In the genomic region with DNA sequence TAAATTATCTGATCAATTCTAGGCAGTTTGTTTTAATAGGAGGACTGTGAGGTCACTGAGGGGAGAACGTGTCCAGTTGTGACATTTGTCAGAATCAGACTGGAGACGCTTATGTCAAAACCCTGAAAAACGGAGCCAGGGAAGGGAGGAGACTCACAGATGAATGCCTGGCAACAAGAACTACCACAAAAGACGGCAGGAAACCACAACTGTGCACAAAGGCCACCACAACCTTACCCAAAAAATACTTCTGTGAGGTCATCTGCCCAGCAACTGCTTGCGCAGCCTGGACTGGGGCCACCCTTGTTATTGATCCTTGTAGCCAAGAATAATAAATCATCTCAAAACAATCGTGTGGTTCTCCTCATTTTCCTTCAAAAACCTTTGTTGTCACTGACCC, we compare ENCODE assay signal across 11 cellular contexts.
DNase-seq lines count a peak whose midpoint lies in the region; ATAC-seq, FAIRE-seq and TF ChIP-seq lines count a peak whose summit lies in the region.
"Had no signal": no experiment of that assay in that cellular context is flagged by ENCODE, and none has a peak within 500 bp of the region (broad histone marks: within the 10 kb centered on the region; RNA-seq: fewer than 3 reads in every experiment).

No MANE protein-coding gene starts in this region.

- POLR2A ChIA-PET in PC-9 (lab: Charles Lee; ENCODE audit: unreplicated experiment) = no interaction called here
- POLR2A ChIA-PET in GM12878 (lab: Charles Lee) = no interaction called here

- no TSS peak for BruUV-seq in PC-9 (replicated peaks; lab: Mats Ljungman, UMichigan)
- BruUV-seq in GM12878 (replicated peaks; lab: Mats Ljungman, UMichigan) = no TSS peak

- H3K27me3 Mint-ChIP-seq in neural progenitor cell (ENCODE audit: insufficient read depth, low read depth) = peaks cover 2% of the 10 kb centered on the region

- H3K4me1 Mint-ChIP-seq in neural progenitor cell = peaks cover 25% of the 10 kb centered on the region

- no peak overlapping the region for H3K18ac ChIP-seq in mesenchymal stem cell (ENCODE audit: low read depth in 1 of 2, low read length in 2 of 2)

- FAIRE-seq in GM12878 (lab: Jason Lieb, UNC) = no peak
- FAIRE-seq: endothelial cell of umbilical vein, pancreas had no signal

- H3K27me3 ChIP-seq in PC-9 (ENCODE audit: insufficient read depth, low read depth) = peaks cover 10% of the 10 kb centered on the region; the same call in 1 of the 2 replicates
- no peaks in the 10 kb centered on the region; a peak in 2 of 4 replicates for H3K27me3 ChIP-seq in GM12878 (replicated peaks in 1 of 2; ENCODE audit: control insufficient read depth in 2 of 2, insufficient read depth in 2 of 2, low read length in 1 of 2)
- peaks cover 7% of the 10 kb centered on the region for H3K27me3 ChIP-seq in foreskin keratinocyte
- peaks cover 5 to 11% of the 10 kb centered on the region in 2 experiments for H3K27me3 ChIP-seq in mesenchymal stem cell (ENCODE audit: control insufficient read depth in 1 of 2, insufficient read depth in 1 of 2, low read length in 2 of 2)
- peaks cover 4% of the 10 kb centered on the region for H3K27me3 ChIP-seq in neural progenitor cell
- H3K27me3 ChIP-seq: vagina had no signal

- no peak overlapping the region for H3K27ac ChIP-seq in PC-9
- H3K27ac ChIP-seq in GM12878 (ENCODE audit: control insufficient read depth, insufficient read depth) = no peak overlapping the region
- H3K27ac ChIP-seq in foreskin keratinocyte = no peak overlapping the region
- H3K27ac ChIP-seq in mesenchymal stem cell (ENCODE audit: low read length, poor library complexity, severe bottlenecking) = no peak overlapping the region
- H3K27ac ChIP-seq in neural progenitor cell = no peak overlapping the region
- H3K27ac ChIP-seq: pancreas, vagina had no signal

- H3K4me3 ChIP-seq in PC-9 (no peak overlapping the region), GM12878 (no peak overlapping the region), mesenchymal stem cell (ENCODE audit: insufficient read depth in 1 of 2, low read depth in 1 of 2, low read length in 2 of 2) (no peak overlapping the region), neural progenitor cell (no peak overlapping the region)
- H3K4me3 ChIP-seq: pancreas, vagina had no signal

- no peak overlapping the region for H2AK5ac ChIP-seq in mesenchymal stem cell (ENCODE audit: low read length, severe bottlenecking)

- no peaks in the 10 kb centered on the region for H3F3A ChIP-seq in PC-9 (ENCODE audit: insufficient read depth, low read depth)
- no peaks in the 10 kb centered on the region for H3F3A ChIP-seq in neural progenitor cell (ENCODE audit: low read depth)

- DNase-seq in stimulated activated CD4-positive, alpha-beta T cell treated with anti-CD3 and anti-CD28 coated beads, Interleukin-15, amount 100 ng/mL, for 24 hours = peak; percentile 22
- no peak for DNase-seq in stimulated activated CD4-positive, alpha-beta T cell treated with anti-CD3 and anti-CD28 coated beads, Interleukin-12 subunit alpha, Interleukin-12 subunit beta, amount 100 ng/mL, for 4 hours
- DNase-seq in PC-9 = peak in 1 of 2 experiments; percentile 74
- DNase-seq in GM12878 (ENCODE audit: low read depth, low spot score) = no peak
- DNase-seq in foreskin keratinocyte = no peak
- no peak for DNase-seq in NCI-H187 (lab: John Stamatoyannopoulos, UW)
- DNase-seq in mesenchymal stem cell = no peak
- no peak for DNase-seq in neural progenitor cell (ENCODE audit: low spot score)
- DNase-seq: pancreas had no signal

- no peaks in the 10 kb centered on the region for H3K9me2 ChIP-seq in PC-9 (ENCODE audit: insufficient read depth)

- H3K79me2 ChIP-seq in PC-9 (ENCODE audit: low read depth) (no peaks in the 10 kb centered on the region), GM12878 (ENCODE audit: control insufficient read depth, insufficient read depth, low read length) (no peaks in the 10 kb centered on the region), neural progenitor cell (ENCODE audit: low read depth) (no peaks in the 10 kb centered on the region)

- TF ChIP-seq EP300 in GM12878 (IDR thresholded peaks at IDR 0.05; ENCODE audit: borderline replicate concordance in 1 of 2, control insufficient read depth in 1 of 2, low read depth in 2 of 2, low read length in 2 of 2) = no peak

- RAD21 ChIA-PET in GM12878 (lab: Charles Lee; ENCODE audit: unreplicated experiment) = no interaction called here

- in situ Hi-C loops in GM12878 (cut with MboI) = no loop called here

- SMC1A ChIA-PET in GM12878 (lab: Charles Lee; ENCODE audit: uncharacterized antibody, unreplicated experiment) = no interaction called here

- TF ChIP-seq CTCF in PC-9 (conservative IDR thresholded peaks at IDR 0.05) (no peak), GM12878 (IDR thresholded peaks at IDR 0.05 in 2 of 3, conservative IDR thresholded peaks at IDR 0.05 in 1 of 3; ENCODE audit: control insufficient read depth in 2 of 3, extremely low read depth in 1 of 3, insufficient read depth in 1 of 3, low read depth in 3 of 3, low read length in 3 of 3) (no peak), foreskin keratinocyte (conservative IDR thresholded peaks at IDR 0.05) (no peak), neural progenitor cell (IDR thresholded peaks at IDR 0.05) (no peak)

- no peak overlapping the region for H2BK5ac ChIP-seq in mesenchymal stem cell (ENCODE audit: low read depth, low read length, poor library complexity, severe bottlenecking)

- H3K9ac ChIP-seq in GM12878 (ENCODE audit: control insufficient read depth, insufficient read depth, low read length) (no peak overlapping the region), mesenchymal stem cell (ENCODE audit: low read length) (no peak overlapping the region), neural progenitor cell (no peak overlapping the region)

- H3K4me3 Mint-ChIP-seq in neural progenitor cell = no peak overlapping the region

- H3K4ac ChIP-seq in mesenchymal stem cell (ENCODE audit: low read depth in 1 of 2, low read length in 2 of 2) = no peak overlapping the region

- H3K23ac ChIP-seq in mesenchymal stem cell (ENCODE audit: low read length in 2 of 2) = no peak overlapping the region

- H4K8ac ChIP-seq in mesenchymal stem cell (ENCODE audit: low read length) = no peak overlapping the region

- no peak overlapping the region for H2BK120ac ChIP-seq in mesenchymal stem cell (ENCODE audit: low read depth, low read length)

- no peaks in the 10 kb centered on the region for H3K36me3 ChIP-seq in PC-9 (ENCODE audit: low read depth)
- H3K36me3 ChIP-seq in GM12878 (ENCODE audit: control insufficient read depth in 2 of 2, insufficient read depth in 2 of 2, low read length in 1 of 2) = no peaks in the 10 kb centered on the region
- no peaks in the 10 kb centered on the region for H3K36me3 ChIP-seq in mesenchymal stem cell (ENCODE audit: control insufficient read depth in 1 of 2, insufficient read depth in 2 of 2, low read depth in 1 of 2, low read length in 2 of 2)
- H3K36me3 ChIP-seq in neural progenitor cell = no peaks in the 10 kb centered on the region
- H3K36me3 ChIP-seq: pancreas, vagina had no signal

- H3K9me3 ChIP-seq in PC-9 (ENCODE audit: insufficient read depth, low read depth) (no peaks in the 10 kb centered on the region), GM12878 (replicated peaks; ENCODE audit: control insufficient read depth, insufficient read depth, low read length) (no peaks in the 10 kb centered on the region), mesenchymal stem cell (ENCODE audit: control insufficient read depth, low read length) (no peaks in the 10 kb centered on the region), neural progenitor cell (ENCODE audit: low read depth) (no peaks in the 10 kb centered on the region)
- H3K9me3 ChIP-seq: pancreas, vagina had no signal

- H3K27ac Mint-ChIP-seq in neural progenitor cell = no peak overlapping the region

- 4% methylated on average over 6 of the region's 6 CpGs for WGBS in GM12878 (ENCODE audit: insufficient coverage, insufficient replicate concordance, low lambda C conversion rate, missing lambda C conversion rate)
- WGBS in mesenchymal stem cell = 59% methylated on average over 6 of the region's 6 CpGs

- H4K20me1 ChIP-seq in PC-9 (ENCODE audit: insufficient read depth) = no peaks in the 10 kb centered on the region
- H4K20me1 ChIP-seq in GM12878 (ENCODE audit: control insufficient read depth, insufficient read depth) = no peaks in the 10 kb centered on the region
- H4K20me1 ChIP-seq in neural progenitor cell (ENCODE audit: low read depth) = no peaks in the 10 kb centered on the region

- intact Hi-C loops in PC-9 (cut with micrococcal nuclease; ENCODE audit: unreplicated experiment) (no loop called here), GM12878 (cut with micrococcal nuclease; ENCODE audit: unreplicated experiment) (loop anchor here (5.0 kb wide), 1 partner anchor 246 kb away; no protein-coding TSS in a partner anchor)

- no peak for TF ChIP-seq RAD21 in GM12878 (IDR thresholded peaks at IDR 0.05; ENCODE audit: insufficient read depth, low read depth, low read length)

- H3K9me3 Mint-ChIP-seq in neural progenitor cell = peaks cover 28% of the 10 kb centered on the region

- H3K36me3 Mint-ChIP-seq in neural progenitor cell = peaks cover 4% of the 10 kb centered on the region

- H2AFZ ChIP-seq in PC-9 (no peak overlapping the region), GM12878 (ENCODE audit: control insufficient read depth, low read depth, low read length) (no peak overlapping the region), mesenchymal stem cell (ENCODE audit: low read depth, low read length) (no peak overlapping the region), neural progenitor cell (replicated peaks) (no peak overlapping the region)

- H3K79me1 ChIP-seq in mesenchymal stem cell (replicated peaks; ENCODE audit: low read length, poor library complexity, severe bottlenecking) = no peaks in the 10 kb centered on the region

- peak; percentile 80 for ATAC-seq in GM12878
- no peak for ATAC-seq in foreskin keratinocyte

- no peak overlapping the region for H3K14ac ChIP-seq in mesenchymal stem cell (ENCODE audit: low read length in 2 of 2)

- no peak for TF ChIP-seq POLR2A in GM12878 (IDR thresholded peaks at IDR 0.05; ENCODE audit: low read depth, low read length)

- H3K4me1 ChIP-seq in PC-9 (replicated peaks; ENCODE audit: insufficient read depth) = peaks cover 29% of the 10 kb centered on the region
- no peaks in the 10 kb centered on the region for H3K4me1 ChIP-seq in GM12878 (ENCODE audit: control insufficient read depth, insufficient read depth, low read length)
- H3K4me1 ChIP-seq in foreskin keratinocyte = no peaks in the 10 kb centered on the region
- H3K4me1 ChIP-seq in mesenchymal stem cell (ENCODE audit: control insufficient read depth, insufficient read depth, low read depth, low read length) = peaks cover 2% of the 10 kb centered on the region
- H3K4me1 ChIP-seq in neural progenitor cell = peaks cover 9% of the 10 kb centered on the region
- H3K4me1 ChIP-seq: pancreas, vagina had no signal

- no peak overlapping the region for H2BK12ac ChIP-seq in mesenchymal stem cell (ENCODE audit: low read length in 2 of 2)

- H3K4me2 ChIP-seq in PC-9 (peak overlapping the region; percentile 58), GM12878 (ENCODE audit: control insufficient read depth, insufficient read depth) (no peak overlapping the region), mesenchymal stem cell (ENCODE audit: low read length, poor library complexity, severe bottlenecking) (no peak overlapping the region), neural progenitor cell (no peak overlapping the region)

- no peak overlapping the region for H4K91ac ChIP-seq in mesenchymal stem cell (ENCODE audit: low read length)

- CTCF ChIA-PET in PC-9 (lab: Charles Lee) (no interaction called here), GM12878 (lab: Yijun Ruan, JAX) (no interaction called here)

- H2BK15ac ChIP-seq in mesenchymal stem cell (ENCODE audit: low read depth, poor library complexity, severe bottlenecking) = no peak overlapping the region
